24 cellular contexts compared by ENCODE assay signal in genomic region chr11:72358461-72359405, GRCh38.
DNase-seq lines count a peak whose midpoint lies in the region; ATAC-seq and TF ChIP-seq lines count a peak whose summit lies in the region.
"Had no signal": no experiment of that assay in that cellular context is flagged by ENCODE, and none has a peak within 500 bp of the region (broad histone marks: within the 10 kb centered on the region; RNA-seq: fewer than 3 reads in every experiment).

No MANE protein-coding gene starts in this region.

- DNase-seq in LNCaP clone FGC (ENCODE audit: low read depth) = peak; percentile 21
- peak; percentile 28 for DNase-seq in NCI-H2171 (lab: John Stamatoyannopoulos, UW)
- no peak for DNase-seq in WTC11 (ENCODE audit: low spot score)
- DNase-seq in NCI-H345 treated with DMSO at 0.1 percent for 48 hours (lab: John Stamatoyannopoulos, UW; ENCODE audit: unreplicated experiment) = no peak
- no peak for DNase-seq in activated gamma-delta T cell treated with Interleukin-2 at 50 U/mL for 16 hours
- no peak for DNase-seq in CD8-positive, alpha-beta T cell
- DNase-seq: activated CD8-positive, alpha-beta memory T cell treated with anti-CD3 and anti-CD28 coated beads, Interleukin-2, amount 10 ng/mL, durations not matched to agents 7 days and 5 days; activated naive CD8-positive, alpha-beta T cell treated with anti-CD3 and anti-CD28 coated beads for 36 hours; body of pancreas; CD4-positive, alpha-beta memory T cell; DMS53; effector CD8-positive, alpha-beta T cell; H9; MV-4-11; NCI-H187 treated with DMSO at 0.1 percent for 48 hours; NCI-H524; stimulated activated CD4-positive, alpha-beta T cell treated with anti-CD3 and anti-CD28 coated beads, Interleukin-1b, Interleukin-23, amount 100 ng/mL, for 48 hours had no signal

- intact Hi-C loops in CD8-positive, alpha-beta T cell (cut with DNase I, micrococcal nuclease) = no loop called here

- no peaks in the 10 kb centered on the region for H3K27me3 ChIP-seq in CD8-positive, alpha-beta T cell (ENCODE audit: insufficient read depth, low read length)
- H3K27me3 ChIP-seq: body of pancreas, esophagus muscularis mucosa, gastroesophageal sphincter had no signal

- WGBS in mesodermal cell (ENCODE audit: insufficient coverage in 2 of 2), 2 experiments = 90 to 92% methylated on average over 2 to 9 of the region's 9 CpGs

- peaks cover 7% of the 10 kb centered on the region for H3K4me1 Mint-ChIP-seq in WTC11
- no peaks in the 10 kb centered on the region for H3K4me1 Mint-ChIP-seq in CD8-positive, alpha-beta T cell (ENCODE audit: low read depth)
- H3K4me1 Mint-ChIP-seq: activated CD8-positive, alpha-beta memory T cell treated with anti-CD3 and anti-CD28 coated beads, Interleukin-2, amount 10 ng/mL, durations not matched to agents 7 days and 5 days; activated naive CD8-positive, alpha-beta T cell treated with anti-CD3 and anti-CD28 coated beads for 36 hours; stimulated activated memory B cell treated with anti-CD40 and anti-IgM and Interleukin-4, amounts not matched to agents 10 μg/mL and 1 μg/mL and 100 μg/mL, for 72 hours had no signal

- H3K4me3 Mint-ChIP-seq in WTC11 = no peak overlapping the region
- H3K4me3 Mint-ChIP-seq in CD8-positive, alpha-beta T cell = no peak overlapping the region
- H3K4me3 Mint-ChIP-seq: activated CD8-positive, alpha-beta memory T cell treated with anti-CD3 and anti-CD28 coated beads, Interleukin-2, amount 10 ng/mL, durations not matched to agents 7 days and 5 days; activated naive CD8-positive, alpha-beta T cell treated with anti-CD3 and anti-CD28 coated beads for 36 hours; activated T-helper 1 cell treated with anti-CD3 and anti-CD28 coated beads, Interleukin-12 subunit alpha, Interleukin-12 subunit beta, Interleukin-2, Interleukin-4 antibody, amounts not matched to agents 30 ng/mL and 10 ng/mL and 1 ng/mL, durations not matched to agents 14 hours and 24 hours and 36 hours; H9; stimulated activated memory B cell treated with anti-CD40 and anti-IgM and Interleukin-4, amounts not matched to agents 10 μg/mL and 1 μg/mL and 100 μg/mL, for 72 hours had no signal

- no peaks in the 10 kb centered on the region for H3K9me3 ChIP-seq in mesodermal cell (ENCODE audit: control insufficient read depth, low read length)
- H3K9me3 ChIP-seq in CD8-positive, alpha-beta T cell (ENCODE audit: low read length) = no peaks in the 10 kb centered on the region
- H3K9me3 ChIP-seq: body of pancreas, esophagus muscularis mucosa, gastroesophageal sphincter had no signal

- POLR2A ChIA-PET in WTC11 (lab: Charles Lee) = no interaction called here
- POLR2A ChIA-PET in CD8-positive, alpha-beta T cell (lab: Charles Lee) = no interaction called here

- peak overlapping the region; percentile 75 for H3K27ac ChIP-seq in mesodermal cell (ENCODE audit: low read depth, low read length, severe bottlenecking)
- no peak overlapping the region for H3K27ac ChIP-seq in CD8-positive, alpha-beta T cell (ENCODE audit: low read depth, low read length)
- H3K27ac ChIP-seq: body of pancreas, esophagus muscularis mucosa, gastroesophageal sphincter, KMS-11 had no signal

- H3K4me3 ChIP-seq in LNCaP clone FGC (ENCODE audit: low read depth, low read length) (no peak overlapping the region), mesodermal cell (ENCODE audit: extremely low read depth, insufficient read depth, low read length, poor library complexity, severe bottlenecking) (no peak overlapping the region)
- no peak overlapping the region for H3K4me3 ChIP-seq in CD8-positive, alpha-beta T cell (ENCODE audit: low read depth, low read length)
- H3K4me3 ChIP-seq: body of pancreas, esophagus muscularis mucosa, gastroesophageal sphincter, lung had no signal

- TF ChIP-seq CTCF in LNCaP clone FGC (IDR thresholded peaks at IDR 0.05; ENCODE audit: control insufficient read depth, extremely low read depth, insufficient read depth) = no peak
- TF ChIP-seq CTCF in WTC11 (IDR thresholded peaks at IDR 0.05) = no peak
- TF ChIP-seq CTCF in CD8-positive, alpha-beta T cell (IDR thresholded peaks at IDR 0.05) = no peak

- peak overlapping the region; percentile 8; the same call in 1 of the 2 replicates for H3K27ac Mint-ChIP-seq in WTC11
- H3K27ac Mint-ChIP-seq in CD8-positive, alpha-beta T cell = no peak overlapping the region
- H3K27ac Mint-ChIP-seq: activated CD8-positive, alpha-beta memory T cell treated with anti-CD3 and anti-CD28 coated beads, Interleukin-2, amount 10 ng/mL, durations not matched to agents 7 days and 5 days; activated naive CD8-positive, alpha-beta T cell treated with anti-CD3 and anti-CD28 coated beads for 36 hours; activated T-helper 1 cell treated with anti-CD3 and anti-CD28 coated beads, Interleukin-12 subunit alpha, Interleukin-12 subunit beta, Interleukin-2, Interleukin-4 antibody, amounts not matched to agents 30 ng/mL and 10 ng/mL and 1 ng/mL, durations not matched to agents 14 hours and 24 hours and 36 hours; stimulated activated memory B cell treated with anti-CD40 and anti-IgM and Interleukin-4, amounts not matched to agents 10 μg/mL and 1 μg/mL and 100 μg/mL, for 72 hours had no signal

- H3K4me1 ChIP-seq in mesodermal cell (ENCODE audit: control insufficient read depth, insufficient read depth, low read length, poor library complexity, severe bottlenecking) = peaks cover 15% of the 10 kb centered on the region
- no peaks in the 10 kb centered on the region for H3K4me1 ChIP-seq in CD8-positive, alpha-beta T cell (ENCODE audit: insufficient read depth, low read length)
- H3K4me1 ChIP-seq: body of pancreas, esophagus muscularis mucosa, gastroesophageal sphincter had no signal

- no peaks in the 10 kb centered on the region for H3K27me3 Mint-ChIP-seq in WTC11 (ENCODE audit: low read depth)
- no peaks in the 10 kb centered on the region for H3K27me3 Mint-ChIP-seq in CD8-positive, alpha-beta T cell (ENCODE audit: low read depth)
- H3K27me3 Mint-ChIP-seq: activated CD8-positive, alpha-beta memory T cell treated with anti-CD3 and anti-CD28 coated beads, Interleukin-2, amount 10 ng/mL, durations not matched to agents 7 days and 5 days; activated naive CD8-positive, alpha-beta T cell treated with anti-CD3 and anti-CD28 coated beads for 36 hours; CD4-positive, alpha-beta memory T cell; stimulated activated memory B cell treated with anti-CD40 and anti-IgM and Interleukin-4, amounts not matched to agents 10 μg/mL and 1 μg/mL and 100 μg/mL, for 72 hours had no signal

- CTCF ChIA-PET in WTC11 (lab: Charles Lee) = interaction anchor here (0.8 to 2.3 kb wide), 8 partner anchors 8 to 121 kb away, joined by 3 to 12 read pairs (median 4); partner anchors contain the start of gene CLPB
- CTCF ChIA-PET in CD8-positive, alpha-beta T cell (lab: Charles Lee) = no interaction called here

- no peak; the same call in 1 of the 2 replicates for ATAC-seq in WTC11
- ATAC-seq in CD8-positive, alpha-beta T cell = no peak
- ATAC-seq: activated CD8-positive, alpha-beta memory T cell treated with anti-CD3 and anti-CD28 coated beads, Interleukin-2, amount 10 ng/mL, durations not matched to agents 7 days and 5 days; body of pancreas; gastroesophageal sphincter; stimulated activated memory B cell treated with anti-CD40 and anti-IgM and Interleukin-4, amounts not matched to agents 10 μg/mL and 1 μg/mL and 100 μg/mL, for 72 hours had no signal

- H3K36me3 Mint-ChIP-seq in WTC11 = no peaks in the 10 kb centered on the region
- peaks cover 42% of the 10 kb centered on the region for H3K36me3 Mint-ChIP-seq in CD8-positive, alpha-beta T cell
- H3K36me3 Mint-ChIP-seq: activated CD8-positive, alpha-beta memory T cell treated with anti-CD3 and anti-CD28 coated beads, Interleukin-2, amount 10 ng/mL, durations not matched to agents 7 days and 5 days; activated naive CD8-positive, alpha-beta T cell treated with anti-CD3 and anti-CD28 coated beads for 36 hours had no signal

- H3K36me3 ChIP-seq in mesodermal cell (ENCODE audit: control insufficient read depth, insufficient read depth, low read length) = peaks cover 7% of the 10 kb centered on the region
- no peaks in the 10 kb centered on the region for H3K36me3 ChIP-seq in CD8-positive, alpha-beta T cell (ENCODE audit: insufficient read depth, low read length)

- no peaks in the 10 kb centered on the region for H3K9me3 Mint-ChIP-seq in WTC11
- no peaks in the 10 kb centered on the region for H3K9me3 Mint-ChIP-seq in CD8-positive, alpha-beta T cell
- H3K9me3 Mint-ChIP-seq: activated naive CD8-positive, alpha-beta T cell treated with anti-CD3 and anti-CD28 coated beads for 36 hours; activated T-helper 1 cell treated with anti-CD3 and anti-CD28 coated beads, Interleukin-12 subunit alpha, Interleukin-12 subunit beta, Interleukin-2, Interleukin-4 antibody, amounts not matched to agents 30 ng/mL and 10 ng/mL and 1 ng/mL, durations not matched to agents 14 hours and 24 hours and 36 hours; CD4-positive, alpha-beta memory T cell; H9; stimulated activated memory B cell treated with anti-CD40 and anti-IgM and Interleukin-4, amounts not matched to agents 10 μg/mL and 1 μg/mL and 100 μg/mL, for 72 hours had no signal

TF ChIP-seq in WTC11, 78 proteins besides CTCF, POLR2A, EP300 and RAD21 (continues in another document):
- TF ChIP-seq GTF2I (CRISPR knock-in tag; conservative IDR thresholded peaks at IDR 0.05) = no peak

Comparison
In these comparisons a context has a peak if more than half of its experiments do, and no peak if none do; other contexts are left out.
1. DNase-seq: peak in LNCaP clone FGC (single experiment) and NCI-H2171 (single experiment); none in WTC11 (single experiment), NCI-H345 treated with DMSO at 0.1 percent for 48 hours (single experiment), activated gamma-delta T cell treated with Interleukin-2 at 50 U/mL for 16 hours (single experiment) and CD8-positive, alpha-beta T cell (0 of 7).